Comparison of ENCODE assay signal across 8 cellular contexts in the genomic region with DNA sequence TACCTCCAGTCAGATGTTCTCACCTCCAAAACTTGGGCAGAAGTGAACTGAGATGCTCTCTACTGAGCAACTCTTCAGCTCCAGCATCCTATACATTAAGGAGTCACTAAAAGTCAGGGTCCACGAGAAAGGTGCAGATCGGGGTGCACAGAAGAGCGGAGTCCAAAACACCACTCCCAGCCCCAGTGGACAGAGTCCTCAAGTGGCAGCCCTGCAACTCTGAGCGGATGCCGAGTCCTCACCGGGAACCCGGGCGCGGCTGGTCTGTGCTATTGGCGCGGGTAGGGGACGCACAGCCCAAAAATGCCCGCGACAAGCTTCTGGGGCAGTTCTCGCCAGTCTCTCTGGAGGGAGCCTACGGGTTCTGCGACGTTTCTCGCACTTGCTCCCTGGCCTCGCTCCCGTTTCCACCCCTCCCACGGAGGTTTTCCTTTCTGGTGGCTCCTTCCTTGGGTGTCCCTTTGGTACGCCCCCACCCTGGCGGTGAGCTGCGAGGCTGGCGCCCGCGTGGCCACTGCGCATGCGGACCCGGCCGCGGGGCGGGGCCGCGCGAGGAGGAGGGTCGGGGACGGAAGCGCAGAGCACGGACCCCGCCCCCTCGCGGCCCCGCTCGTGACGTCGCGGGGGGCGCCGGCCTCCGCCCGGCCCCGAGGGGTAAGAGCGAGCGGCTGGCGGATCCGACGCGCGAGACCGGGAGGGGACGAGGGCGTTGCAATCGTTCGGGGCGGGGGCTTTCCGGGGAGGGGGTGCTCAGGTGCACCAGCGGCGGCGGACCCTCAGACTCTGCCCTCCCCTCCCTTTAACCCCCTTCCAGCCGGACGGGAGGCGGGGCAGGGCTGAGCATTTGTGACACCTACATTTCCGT. TPM values are rescaled to one million over a fixed set of nuclear protein-coding genes. Genes with fewer than 3 reads are reported as not detected.
DNase-seq lines count a peak whose midpoint lies in the region; FAIRE-seq and TF ChIP-seq lines count a peak whose summit lies in the region.

A gene with protein sequence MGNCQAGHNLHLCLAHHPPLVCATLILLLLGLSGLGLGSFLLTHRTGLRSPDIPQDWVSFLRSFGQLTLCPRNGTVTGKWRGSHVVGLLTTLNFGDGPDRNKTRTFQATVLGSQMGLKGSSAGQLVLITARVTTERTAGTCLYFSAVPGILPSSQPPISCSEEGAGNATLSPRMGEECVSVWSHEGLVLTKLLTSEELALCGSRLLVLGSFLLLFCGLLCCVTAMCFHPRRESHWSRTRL (plus strand): TSS at position 601 of the 865 bp plus-strand sequence. CDS start 1,065 bp downstream, outside the sequence.

- TF ChIP-seq CTCF in subcutaneous adipose tissue (IDR thresholded peaks at IDR 0.05; ENCODE audit: low read depth) = no peak

- H3K4me3 ChIP-seq in MG63 = peak within 1 kb of the TSS; percentile 72
- H3K4me3 ChIP-seq in SJCRH30 = peak within 1 kb of the TSS; percentile 66
- H3K4me3 ChIP-seq in neuronal stem cell (ENCODE audit: low read length in 2 of 2) = peak within 1 kb of the TSS; percentile 62 to 84

- H3K4ac ChIP-seq in neuronal stem cell (ENCODE audit: low read length) = no peak within 1 kb of the TSS

- H2BK5ac ChIP-seq in neuronal stem cell (ENCODE audit: low read length) = no peak within 1 kb of the TSS

- no peak for FAIRE-seq in H54 (lab: Jason Lieb, UNC)

- no peak within 1 kb of the TSS for H2BK12ac ChIP-seq in neuronal stem cell (ENCODE audit: low read length)

- DNase-seq in EL = peak; percentile 92
- DNase-seq in H54 (ENCODE audit: insufficient read length, low spot score) = peak; percentile 94
- DNase-seq in MG63 = peak; percentile 91
- DNase-seq in SJCRH30 = peak; percentile 86 to 90
- DNase-seq in activated gamma-delta T cell treated with anti-CD3 and anti-CD28 coated beads, Interleukin-2, amount 50 U/mL, for 16 hours (ENCODE audit: low read depth) = peak; percentile 86
- DNase-seq in foreskin melanocyte = peak; percentile 88
- peak; percentile 93 for DNase-seq in neuronal stem cell (ENCODE audit: low spot score)

- H3K36me3 ChIP-seq in MG63 = peaks cover 3% of the 10 kb centered on the region; the same call in 1 of the 2 replicates
- H3K36me3 ChIP-seq in SJCRH30 = no peaks in the 10 kb centered on the region
- H3K36me3 ChIP-seq in neuronal stem cell (replicated peaks in 1 of 2; ENCODE audit: control insufficient read depth in 2 of 2, insufficient read depth in 2 of 2, low read length in 2 of 2) = peaks cover 1 to 12% of the 10 kb centered on the region in 2 donors

- WGBS in neuronal stem cell (ENCODE audit: extremely low coverage in 2 of 2, insufficient read length in 2 of 2, insufficient replicate concordance in 1 of 2), 2 donors = no CpG with 5 or more reads among the region's 75 CpGs

- no peak within 1 kb of the TSS for H2AK5ac ChIP-seq in neuronal stem cell (ENCODE audit: low read depth, low read length)

- TF ChIP-seq POLR2A in H54 (IDR thresholded peaks at IDR 0.05; ENCODE audit: low read depth, low read length) = peak; percentile 58

- peak within 1 kb of the TSS; percentile 88 for H3K18ac ChIP-seq in neuronal stem cell (ENCODE audit: low read length)

- H3K9ac ChIP-seq in neuronal stem cell (ENCODE audit: low read depth, low read length, poor library complexity) = peak within 1 kb of the TSS; percentile 5

- H3K14ac ChIP-seq in neuronal stem cell (ENCODE audit: low read length) = no peak within 1 kb of the TSS

- peak within 1 kb of the TSS; percentile 69 for H3K27ac ChIP-seq in SJCRH30
- no peak within 1 kb of the TSS for H3K27ac ChIP-seq in neuronal stem cell (replicated peaks; ENCODE audit: low read length)

- no peak within 1 kb of the TSS for H2BK15ac ChIP-seq in neuronal stem cell (ENCODE audit: low read length)

- H3K4me2 ChIP-seq in neuronal stem cell (ENCODE audit: insufficient read depth, low read length, poor library complexity, severe bottlenecking) = peak within 1 kb of the TSS; percentile 66

- no peak within 1 kb of the TSS for H2BK120ac ChIP-seq in neuronal stem cell (ENCODE audit: low read depth, low read length)

- H3K9me3 ChIP-seq in MG63 (no peaks in the 10 kb centered on the region), SJCRH30 (replicated peaks) (no peaks in the 10 kb centered on the region), neuronal stem cell (replicated peaks in 1 of 2; ENCODE audit: control insufficient read depth in 2 of 2, insufficient read depth in 1 of 2, low read depth in 1 of 2, low read length in 2 of 2) (peaks cover 0 to 4% of the 10 kb centered on the region in 2 donors)

- peak within 1 kb of the TSS; percentile 90 for H2AFZ ChIP-seq in neuronal stem cell (ENCODE audit: low read length)

- H3K79me1 ChIP-seq in neuronal stem cell (ENCODE audit: low read depth, low read length) = no peaks in the 10 kb centered on the region

- no peak within 1 kb of the TSS for H4K91ac ChIP-seq in neuronal stem cell (ENCODE audit: low read depth, low read length, poor library complexity)

- H3K27me3 ChIP-seq in MG63 (no peaks in the 10 kb centered on the region), SJCRH30 (no peaks in the 10 kb centered on the region), neuronal stem cell (ENCODE audit: control insufficient read depth in 3 of 3, insufficient read depth in 3 of 3, low read depth in 1 of 3, low read length in 3 of 3) (no peaks in the 10 kb centered on the region)

- no peak within 1 kb of the TSS for H4K8ac ChIP-seq in neuronal stem cell (ENCODE audit: low read depth, low read length)

- peak within 1 kb of the TSS; percentile 92 for H3K23ac ChIP-seq in neuronal stem cell (ENCODE audit: low read depth, low read length, poor library complexity)

- H3K4me1 ChIP-seq in SJCRH30 = no peaks in the 10 kb centered on the region
- peaks cover 0 to 3% of the 10 kb centered on the region in 2 donors for H3K4me1 ChIP-seq in neuronal stem cell (ENCODE audit: control insufficient read depth in 2 of 2, insufficient read depth in 1 of 2, low read depth in 1 of 2, low read length in 2 of 2)

RNA-seq across cellular contexts. Expression of the gene that starts here (rescaled TPM):
- 96.9 and 121 TPM in 2 replicates for total RNA-seq in MG63 (2014; rRNA removed; shearing (Covaris generic); ENCODE audit: low replicate concordance)
- 29.8 and 32.1 TPM in 2 replicates for total RNA-seq in SJCRH30 (2014; rRNA removed; shearing (Covaris generic))
- 80.5 TPM for polyA plus RNA-seq in neuronal stem cell (2013, experiment 1 of 2)
- 84.2 TPM for polyA plus RNA-seq in neuronal stem cell (2013, experiment 2 of 2)
- 100 to 1,000 TPM in 3 of 4 donors, 10 to 100 TPM in 1; 53.8 to 149 (median 120) TPM for total RNA-seq in subcutaneous adipose tissue
